In the genomic region with DNA sequence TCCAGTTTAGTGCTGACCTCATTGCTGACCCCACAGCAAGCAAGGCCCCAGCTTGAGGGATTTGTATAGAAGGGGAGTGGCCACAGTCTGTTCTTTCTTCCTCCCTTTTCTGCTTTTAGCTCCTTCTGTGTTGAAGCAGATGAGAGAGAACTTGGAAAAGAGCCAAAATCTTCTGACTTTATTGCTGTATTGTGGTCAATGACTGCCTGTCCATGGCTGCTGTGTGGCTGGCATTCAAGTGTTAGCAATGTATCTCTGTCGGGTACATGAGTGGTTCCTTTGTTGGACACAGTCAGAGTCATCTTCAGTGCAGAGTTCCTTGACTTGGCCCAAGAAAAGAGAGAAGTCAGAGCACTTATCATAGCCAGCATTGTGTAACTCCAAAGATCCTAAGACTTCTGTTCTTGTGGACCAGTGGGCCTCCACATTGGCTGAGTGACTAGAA, we compare ENCODE assay signal across 14 cellular contexts.
A peak's percentile ranks its signal among the peaks of the same experiment; 100 is the strongest.
DNase-seq lines count a peak whose midpoint lies in the region; ATAC-seq, FAIRE-seq and TF ChIP-seq lines count a peak whose summit lies in the region.
"Had no signal": no experiment of that assay in that cellular context is flagged by ENCODE, and none has a peak within 500 bp of the region (broad histone marks: within the 10 kb centered on the region; RNA-seq: fewer than 3 reads in every experiment).

No MANE protein-coding gene starts in this region.

- TF ChIP-seq CTCF in right lobe of liver (IDR thresholded peaks at IDR 0.05) (no peak), HepG2 (CRISPR knock-in tag; IDR thresholded peaks at IDR 0.05) (no peak), heart right ventricle (IDR thresholded peaks at IDR 0.05) (no peak), PC-9 (conservative IDR thresholded peaks at IDR 0.05) (no peak)

- TF ChIP-seq EP300 in HepG2 (IDR thresholded peaks at IDR 0.05; ENCODE audit: low read depth in 2 of 2, low read length in 2 of 2), result no peak
- TF ChIP-seq EP300 in HepG2 (CRISPR knock-in tag; IDR thresholded peaks at IDR 0.05; ENCODE audit: borderline replicate concordance), result no peak

- H3K27ac ChIP-seq in right lobe of liver, result no peak overlapping the region
- H3K27ac ChIP-seq in HepG2 (ENCODE audit: extremely low read length, insufficient read depth, low read length), result no peak overlapping the region
- peak overlapping the region in 1 of 10 donors; percentile 57 for H3K27ac ChIP-seq in heart right ventricle
- H3K27ac ChIP-seq in PC-9, result no peak overlapping the region

- WGBS in right lobe of liver (ENCODE audit: insufficient coverage, low coverage, low lambda C conversion rate, missing lambda C conversion rate), result 50% methylated on average over 1 of the region's 1 CpG
- 0% methylated on average over 1 of the region's 1 CpG for WGBS in HepG2 (ENCODE audit: low lambda C conversion rate)
- 75% methylated on average over 1 of the region's 1 CpG for WGBS in heart right ventricle, 2 donors

- in situ Hi-C loops in HepG2 (cut with HindIII; ENCODE audit: extremely low pct_ligation_motif_present, low pct_unique_long_range_greater_than_20kb), result no loop called here

- H3K36me3 ChIP-seq in right lobe of liver (no peaks in the 10 kb centered on the region), HepG2 (replicated peaks in 1 of 2; ENCODE audit: control insufficient read depth in 1 of 2, insufficient read depth in 2 of 2, low read length in 2 of 2) (no peaks in the 10 kb centered on the region), heart right ventricle (no peaks in the 10 kb centered on the region), PC-9 (ENCODE audit: low read depth) (no peaks in the 10 kb centered on the region)

- H4K20me1 ChIP-seq in HepG2 (ENCODE audit: insufficient read depth, low read length) (no peaks in the 10 kb centered on the region), PC-9 (ENCODE audit: insufficient read depth) (no peaks in the 10 kb centered on the region)

- H2AFZ ChIP-seq in HepG2 (ENCODE audit: low read length), result no peak overlapping the region
- no peak overlapping the region for H2AFZ ChIP-seq in PC-9

- no peak for TF ChIP-seq RAD21 in HepG2 (CRISPR knock-in tag; IDR thresholded peaks at IDR 0.05)

- FAIRE-seq in HepG2 (lab: Jason Lieb, UNC) (no peak), urothelium cell line (lab: Jason Lieb, UNC) (no peak)
- FAIRE-seq: astrocyte, endometrium had no signal

- CTCF ChIA-PET in HepG2 (lab: Yijun Ruan, JAX; ENCODE audit: low intra/inter-chr PET ratio, low total read pairs) (no interaction called here), PC-9 (lab: Charles Lee) (no interaction called here)

- DNase-seq in right lobe of liver (no peak), HepG2 (ENCODE audit: low spot score) (no peak), RPMI7951 (ENCODE audit: low read depth) (peak; percentile 49), heart right ventricle (no peak), urothelium cell line (ENCODE audit: low spot score) (peak; percentile 65), PC-9 (no peak), HCEC 1CT (no peak)
- DNase-seq: activated B cell treated with CpG ODN at 0.5 μM for 24 hours; activated T-cell treated with anti-CD3 and anti-CD28 coated beads, Interleukin-2, amount 50 U/mL, for 48 hours; NCI-H1930; nephron progenitor cell had no signal

- H3K79me2 ChIP-seq in HepG2 (ENCODE audit: insufficient read depth, low read length) (no peaks in the 10 kb centered on the region), PC-9 (ENCODE audit: low read depth) (no peaks in the 10 kb centered on the region)

- H3K4me2 ChIP-seq in HepG2 (ENCODE audit: low read depth, low read length) (no peak overlapping the region), PC-9 (no peak overlapping the region)

- intact Hi-C loops in right lobe of liver (cut with DNase I), result no loop called here
- intact Hi-C loops in HepG2 (cut with micrococcal nuclease; ENCODE audit: unreplicated experiment), result no loop called here
- intact Hi-C loops in heart right ventricle (cut with DNase I), result no loop called here
- intact Hi-C loops in PC-9 (cut with micrococcal nuclease; ENCODE audit: unreplicated experiment), result no loop called here

- no peak for TF ChIP-seq POLR2A in right lobe of liver (IDR thresholded peaks at IDR 0.05)
- TF ChIP-seq POLR2A in HepG2 (IDR thresholded peaks at IDR 0.05; ENCODE audit: insufficient read depth in 1 of 2, low read depth in 2 of 2, low read length in 2 of 2), result no peak

- no peak overlapping the region for H3K9ac ChIP-seq in HepG2 (ENCODE audit: insufficient read depth, low read depth, low read length)

- ATAC-seq in right lobe of liver (peak; percentile 48 to 74 (median 62)), HepG2 (no peak), heart right ventricle (peak in 6 of 8 donors; percentile 40 to 64 (median 52)), HG03045 (IDR thresholded peaks at IDR 0.05; ENCODE audit: unreplicated experiment) (no peak)

- H3K4me1 ChIP-seq in right lobe of liver (no peaks in the 10 kb centered on the region), HepG2 (ENCODE audit: insufficient read depth, low read length) (no peaks in the 10 kb centered on the region), heart right ventricle (peaks cover 0 to 22% (median 0%) of the 10 kb centered on the region in 9 donors), PC-9 (replicated peaks; ENCODE audit: insufficient read depth) (no peaks in the 10 kb centered on the region)

- no peak overlapping the region for H3K4me3 ChIP-seq in right lobe of liver
- no peak overlapping the region for H3K4me3 ChIP-seq in HepG2 (replicated peaks in 1 of 3; ENCODE audit: insufficient read depth in 1 of 3, low read depth in 2 of 3, low read length in 3 of 3)
- H3K4me3 ChIP-seq in heart right ventricle, result no peak overlapping the region
- no peak overlapping the region for H3K4me3 ChIP-seq in PC-9

- BruUV-seq in HepG2 (replicated peaks; lab: Mats Ljungman, UMichigan), result no TSS peak
- no TSS peak for BruUV-seq in PC-9 (replicated peaks; lab: Mats Ljungman, UMichigan)

- POLR2A ChIA-PET in HepG2 (lab: Yijun Ruan, JAX), result no interaction called here
- POLR2A ChIA-PET in PC-9 (lab: Charles Lee; ENCODE audit: unreplicated experiment), result no interaction called here

- H3K9me3 ChIP-seq in right lobe of liver (peaks cover 0 to 6% (median 0%) of the 10 kb centered on the region in 4 donors), HepG2 (ENCODE audit: low read length) (no peaks in the 10 kb centered on the region), heart right ventricle (peaks cover 0 to 18% (median 0%) of the 10 kb centered on the region in 11 donors), PC-9 (ENCODE audit: insufficient read depth, low read depth) (no peaks in the 10 kb centered on the region)

- no peaks in the 10 kb centered on the region for H3F3A ChIP-seq in PC-9 (ENCODE audit: insufficient read depth, low read depth)

- H3K27me3 ChIP-seq in right lobe of liver (no peaks in the 10 kb centered on the region), HepG2 (ENCODE audit: control insufficient read depth in 1 of 2, insufficient read depth in 2 of 2, low read length in 2 of 2) (no peaks in the 10 kb centered on the region), heart right ventricle (no peaks in the 10 kb centered on the region), PC-9 (ENCODE audit: insufficient read depth, low read depth) (0 out of 2 replicates have a peak, but pooled peaks cover 5% of the 10 kb centered on the region)

- H3K9me2 ChIP-seq in PC-9 (ENCODE audit: insufficient read depth), result no peaks in the 10 kb centered on the region

TF ChIP-seq in HepG2, 621 proteins besides CTCF, POLR2A, EP300 and RAD21:
- no peak for TF ChIP-seq GZF1 (CRISPR knock-in tag; IDR thresholded peaks at IDR 0.05)
- TF ChIP-seq, protein P1, sequence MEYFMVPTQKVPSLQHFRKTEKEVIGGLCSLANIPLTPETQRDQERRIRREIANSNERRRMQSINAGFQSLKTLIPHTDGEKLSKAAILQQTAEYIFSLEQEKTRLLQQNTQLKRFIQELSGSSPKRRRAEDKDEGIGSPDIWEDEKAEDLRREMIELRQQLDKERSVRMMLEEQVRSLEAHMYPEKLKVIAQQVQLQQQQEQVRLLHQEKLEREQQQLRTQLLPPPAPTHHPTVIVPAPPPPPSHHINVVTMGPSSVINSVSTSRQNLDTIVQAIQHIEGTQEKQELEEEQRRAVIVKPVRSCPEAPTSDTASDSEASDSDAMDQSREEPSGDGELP (IDR thresholded peaks at IDR 0.05; ENCODE audit: borderline replicate concordance, low read depth), result no peak

Comparison
In these comparisons a context has a peak if more than half of its experiments do, and no peak if none do; other contexts are left out.
1. ATAC-seq: peak in right lobe of liver (4 of 4) and heart right ventricle (6 of 8); none in HepG2 (single experiment) and HG03045 (single experiment).
2. DNase-seq: peak in RPMI7951 (single experiment) and urothelium cell line (single experiment); none in right lobe of liver (0 of 3), HepG2 (single experiment), heart right ventricle (0 of 2), PC-9 (0 of 2) and HCEC 1CT (single experiment).